Comparison of ENCODE assay signal across 20 cellular contexts in genomic region chr7:155919400-155920067, GRCh38.
A peak's percentile ranks its signal among the peaks of the same experiment; 100 is the strongest.
DNase-seq lines count a peak whose midpoint lies in the region; ATAC-seq, FAIRE-seq and TF ChIP-seq lines count a peak whose summit lies in the region.
"Had no signal": no experiment of that assay in that cellular context is flagged by ENCODE, and none has a peak within 500 bp of the region (broad histone marks: within the 10 kb centered on the region; RNA-seq: fewer than 3 reads in every experiment).

No MANE protein-coding gene starts in this region.

- TF ChIP-seq EP300 in ovary (IDR thresholded peaks at IDR 0.05), result no peak

- peaks cover 11% of the 10 kb centered on the region for H3K9me3 Mint-ChIP-seq in astrocyte (ENCODE audit: unreplicated experiment)
- H3K9me3 Mint-ChIP-seq in type B pancreatic cell, result peaks cover 6% of the 10 kb centered on the region
- H3K9me3 Mint-ChIP-seq: activated naive CD4-positive, alpha-beta T cell treated with anti-CD3 and anti-CD28 coated beads, Interleukin-2, amount 50 U/mL, for 24 hours; immature natural killer cell had no signal

- no peak overlapping the region for H3K4me3 ChIP-seq in right cardiac atrium (ENCODE audit: low read length)
- no peak overlapping the region for H3K4me3 ChIP-seq in astrocyte (ENCODE audit: insufficient read depth, low read depth, low read length)
- H3K4me3 ChIP-seq in right lobe of liver, result no peak overlapping the region
- H3K4me3 ChIP-seq in ovary, result no peak overlapping the region
- H3K4me3 ChIP-seq: left ventricle myocardium inferior had no signal

- no peaks in the 10 kb centered on the region for H3K79me2 ChIP-seq in astrocyte (ENCODE audit: insufficient read depth, low read length)

- no peak overlapping the region for H3K27ac Mint-ChIP-seq in astrocyte (ENCODE audit: unreplicated experiment)
- H3K27ac Mint-ChIP-seq in type B pancreatic cell, result peak overlapping the region; percentile 77
- H3K27ac Mint-ChIP-seq: activated CD4-positive, alpha-beta T cell treated with anti-CD3 and anti-CD28 coated beads for 36 hours; activated naive CD4-positive, alpha-beta T cell treated with anti-CD3 and anti-CD28 coated beads, Interleukin-2, amount 50 U/mL, for 24 hours; activated T-cell treated with anti-CD3 and anti-CD28 coated beads, Interleukin-2, amount 50 U/mL, for 72 hours; immature natural killer cell had no signal

- H3K4me1 ChIP-seq in right cardiac atrium (ENCODE audit: control insufficient read depth, insufficient read depth, low read length) (no peaks in the 10 kb centered on the region), astrocyte (ENCODE audit: insufficient read depth, low read length) (peaks cover 23% of the 10 kb centered on the region), right lobe of liver (peaks cover 2 to 29% (median 16%) of the 10 kb centered on the region in 4 donors), ovary (ENCODE audit: insufficient read depth) (no peaks in the 10 kb centered on the region)
- H3K4me1 ChIP-seq: left ventricle myocardium inferior had no signal

- H3K4me1 Mint-ChIP-seq in astrocyte (ENCODE audit: low read depth, unreplicated experiment), result no peaks in the 10 kb centered on the region
- peaks cover 5% of the 10 kb centered on the region for H3K4me1 Mint-ChIP-seq in type B pancreatic cell (ENCODE audit: unreplicated experiment)
- H3K4me1 Mint-ChIP-seq: activated naive CD4-positive, alpha-beta T cell treated with anti-CD3 and anti-CD28 coated beads, Interleukin-2, amount 50 U/mL, for 24 hours; central memory CD8-positive, alpha-beta T cell; immature natural killer cell had no signal

- peak overlapping the region; percentile 55 for H3K4me2 ChIP-seq in astrocyte (ENCODE audit: low read length)

- FAIRE-seq in astrocyte (lab: Jason Lieb, UNC), result no peak
- FAIRE-seq: TTC549 had no signal

- no peak overlapping the region for H3K9ac ChIP-seq in astrocyte (ENCODE audit: low read length)

- H3K27ac ChIP-seq in right cardiac atrium (ENCODE audit: low read length), result no peak overlapping the region
- H3K27ac ChIP-seq in astrocyte (ENCODE audit: low read depth, low read length), result peak overlapping the region; percentile 45
- peak overlapping the region; percentile 51 to 76 (median 57) for H3K27ac ChIP-seq in right lobe of liver
- H3K27ac ChIP-seq in ovary, result no peak overlapping the region
- H3K27ac ChIP-seq: epithelial cell of prostate, left ventricle myocardium inferior had no signal

- intact Hi-C loops in right cardiac atrium (cut with DNase I), result no loop called here
- intact Hi-C loops in Right ventricle myocardium superior (cut with DNase I), result no loop called here
- intact Hi-C loops in right lobe of liver (cut with DNase I), result no loop called here
- intact Hi-C loops in ovary (cut with DNase I), result no loop called here

- no peaks in the 10 kb centered on the region for H4K20me1 ChIP-seq in astrocyte (ENCODE audit: insufficient read depth, low read length)

- no peak for DNase-seq in right cardiac atrium
- DNase-seq in Right ventricle myocardium superior, result no peak
- DNase-seq in astrocyte (ENCODE audit: low read depth), result no peak
- peak in 2 of 3 donors; percentile 71 to 81 for DNase-seq in right lobe of liver
- DNase-seq in type B pancreatic cell (ENCODE audit: extremely low spot score, unreplicated experiment), result no peak
- no peak for DNase-seq in islet precursor cell
- no peak for DNase-seq in ovary
- DNase-seq: activated CD4-positive, alpha-beta T cell treated with anti-CD3 and anti-CD28 coated beads for 36 hours; activated T-cell treated with anti-CD3 and anti-CD28 coated beads, Interleukin-2, amount 50 U/mL, for 72 hours; anterior cingulate cortex; immature natural killer cell; NCI-H69; SHP77; stimulated activated CD4-positive, alpha-beta T cell treated with anti-CD3 and anti-CD28 coated beads, Interleukin-4, amount 100 ng/mL, for 24 hours had no signal

- H3K27me3 Mint-ChIP-seq in astrocyte (ENCODE audit: low read depth, unreplicated experiment) (peaks cover 51% of the 10 kb centered on the region), type B pancreatic cell (peaks cover 8% of the 10 kb centered on the region)
- H3K27me3 Mint-ChIP-seq: activated naive CD4-positive, alpha-beta T cell treated with anti-CD3 and anti-CD28 coated beads, Interleukin-2, amount 50 U/mL, for 24 hours; central memory CD8-positive, alpha-beta T cell had no signal

- H3K27me3 ChIP-seq in right cardiac atrium (ENCODE audit: control insufficient read depth, insufficient read depth) (no peaks in the 10 kb centered on the region), astrocyte (ENCODE audit: insufficient read depth, low read length) (peaks cover 41% of the 10 kb centered on the region), right lobe of liver (no peaks in the 10 kb centered on the region), ovary (no peaks in the 10 kb centered on the region)

- H3K9me3 ChIP-seq in right cardiac atrium (ENCODE audit: control insufficient read depth, low read length), result no peaks in the 10 kb centered on the region
- H3K9me3 ChIP-seq in astrocyte (ENCODE audit: insufficient read depth, low read depth, low read length), result no peaks in the 10 kb centered on the region
- no peaks in the 10 kb centered on the region for H3K9me3 ChIP-seq in right lobe of liver
- H3K9me3 ChIP-seq in ovary, result no peaks in the 10 kb centered on the region
- H3K9me3 ChIP-seq: left ventricle myocardium inferior had no signal

- H3K36me3 Mint-ChIP-seq in astrocyte (ENCODE audit: low read depth, unreplicated experiment) (no peaks in the 10 kb centered on the region), type B pancreatic cell (no peaks in the 10 kb centered on the region)
- H3K36me3 Mint-ChIP-seq: activated naive CD4-positive, alpha-beta T cell treated with anti-CD3 and anti-CD28 coated beads, Interleukin-2, amount 50 U/mL, for 24 hours; immature natural killer cell had no signal

- no peak overlapping the region for H2AFZ ChIP-seq in astrocyte (ENCODE audit: low read depth, low read length)

- TF ChIP-seq CTCF in astrocyte (IDR thresholded peaks at IDR 0.05; ENCODE audit: insufficient read depth, low read depth, low read length) (no peak), right lobe of liver (IDR thresholded peaks at IDR 0.05) (no peak), type B pancreatic cell (conservative IDR thresholded peaks at IDR 0.05) (no peak), ovary (IDR thresholded peaks at IDR 0.05) (no peak)

- H3K4me3 Mint-ChIP-seq in astrocyte (ENCODE audit: unreplicated experiment) (no peak overlapping the region), type B pancreatic cell (no peak overlapping the region)
- H3K4me3 Mint-ChIP-seq: activated CD4-positive, alpha-beta T cell treated with anti-CD3 and anti-CD28 coated beads for 36 hours; activated naive CD4-positive, alpha-beta T cell treated with anti-CD3 and anti-CD28 coated beads, Interleukin-2, amount 50 U/mL, for 24 hours; activated T-cell treated with anti-CD3 and anti-CD28 coated beads, Interleukin-2, amount 50 U/mL, for 72 hours; central memory CD8-positive, alpha-beta T cell; immature natural killer cell had no signal

- H3K36me3 ChIP-seq in astrocyte (ENCODE audit: insufficient read depth, low read length) (no peaks in the 10 kb centered on the region), right lobe of liver (no peaks in the 10 kb centered on the region), ovary (no peaks in the 10 kb centered on the region)
- H3K36me3 ChIP-seq: left ventricle myocardium inferior had no signal

- ATAC-seq in right cardiac atrium (peak; percentile 28 to 73), Right ventricle myocardium superior (ENCODE audit: poor library complexity) (no peak), right lobe of liver (peak; percentile 83 to 89 (median 87)), HG02870 (IDR thresholded peaks at IDR 0.05; ENCODE audit: unreplicated experiment) (no peak)
- ATAC-seq: activated CD4-positive, alpha-beta T cell treated with anti-CD3 and anti-CD28 coated beads for 36 hours; activated T-cell treated with anti-CD3 and anti-CD28 coated beads, Interleukin-2, amount 50 U/mL, for 72 hours had no signal

- TF ChIP-seq POLR2A in right lobe of liver (IDR thresholded peaks at IDR 0.05), result no peak
- no peak for TF ChIP-seq POLR2A in ovary (IDR thresholded peaks at IDR 0.05)

- whole genome bisulfite sequencing in right cardiac atrium, result 70% methylated on average over 13 of the region's 13 CpGs
- 57% methylated on average over 5 of the region's 13 CpGs for WGBS in right lobe of liver (ENCODE audit: insufficient coverage, low coverage, low lambda C conversion rate, missing lambda C conversion rate)
- 72 to 83% (median 73%) methylated on average over 13 of the region's 13 CpGs for WGBS in ovary, 3 donors

Comparison
In these comparisons a context has a peak if more than half of its experiments do, and no peak if none do; other contexts are left out.
1. ATAC-seq: peak in right cardiac atrium (2 of 2) and right lobe of liver (4 of 4); none in Right ventricle myocardium superior (single experiment) and HG02870 (single experiment).
2. DNase-seq: peak in right lobe of liver (2 of 3); none in right cardiac atrium (0 of 3), Right ventricle myocardium superior (single experiment), astrocyte (single experiment), type B pancreatic cell (single experiment), islet precursor cell (single experiment) and ovary (0 of 5).
3. H3K27ac ChIP-seq: peak in astrocyte (single experiment) and right lobe of liver (3 of 3); none in right cardiac atrium (single experiment) and ovary (0 of 2).